In genomic region chr6:30615958-30616810, GRCh38 we compare ENCODE assay signal across 1 cellular context.
TF ChIP-seq lines count a peak whose summit lies in the region.

No MANE protein-coding gene starts in this region.

TF ChIP-seq in HepG2, 621 proteins besides CTCF, POLR2A, EP300 and RAD21 (continued from another document and continues in another):
- TF ChIP-seq ZNF367 (CRISPR knock-in tag; IDR thresholded peaks at IDR 0.05; ENCODE audit: borderline replicate concordance): no peak
- TF ChIP-seq, protein P1, sequence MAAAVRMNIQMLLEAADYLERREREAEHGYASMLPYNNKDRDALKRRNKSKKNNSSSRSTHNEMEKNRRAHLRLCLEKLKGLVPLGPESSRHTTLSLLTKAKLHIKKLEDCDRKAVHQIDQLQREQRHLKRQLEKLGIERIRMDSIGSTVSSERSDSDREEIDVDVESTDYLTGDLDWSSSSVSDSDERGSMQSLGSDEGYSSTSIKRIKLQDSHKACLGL (CRISPR knock-in tag; IDR thresholded peaks at IDR 0.05): no peak
- peak; percentile 38; the same call in 1 of the 2 replicates for TF ChIP-seq ZNF556 (CRISPR knock-in tag; IDR thresholded peaks at IDR 0.05; ENCODE audit: borderline replicate concordance)
- no peak for TF ChIP-seq MTA1 (CRISPR knock-in tag; IDR thresholded peaks at IDR 0.05; ENCODE audit: borderline replicate concordance)
- TF ChIP-seq, protein P2, sequence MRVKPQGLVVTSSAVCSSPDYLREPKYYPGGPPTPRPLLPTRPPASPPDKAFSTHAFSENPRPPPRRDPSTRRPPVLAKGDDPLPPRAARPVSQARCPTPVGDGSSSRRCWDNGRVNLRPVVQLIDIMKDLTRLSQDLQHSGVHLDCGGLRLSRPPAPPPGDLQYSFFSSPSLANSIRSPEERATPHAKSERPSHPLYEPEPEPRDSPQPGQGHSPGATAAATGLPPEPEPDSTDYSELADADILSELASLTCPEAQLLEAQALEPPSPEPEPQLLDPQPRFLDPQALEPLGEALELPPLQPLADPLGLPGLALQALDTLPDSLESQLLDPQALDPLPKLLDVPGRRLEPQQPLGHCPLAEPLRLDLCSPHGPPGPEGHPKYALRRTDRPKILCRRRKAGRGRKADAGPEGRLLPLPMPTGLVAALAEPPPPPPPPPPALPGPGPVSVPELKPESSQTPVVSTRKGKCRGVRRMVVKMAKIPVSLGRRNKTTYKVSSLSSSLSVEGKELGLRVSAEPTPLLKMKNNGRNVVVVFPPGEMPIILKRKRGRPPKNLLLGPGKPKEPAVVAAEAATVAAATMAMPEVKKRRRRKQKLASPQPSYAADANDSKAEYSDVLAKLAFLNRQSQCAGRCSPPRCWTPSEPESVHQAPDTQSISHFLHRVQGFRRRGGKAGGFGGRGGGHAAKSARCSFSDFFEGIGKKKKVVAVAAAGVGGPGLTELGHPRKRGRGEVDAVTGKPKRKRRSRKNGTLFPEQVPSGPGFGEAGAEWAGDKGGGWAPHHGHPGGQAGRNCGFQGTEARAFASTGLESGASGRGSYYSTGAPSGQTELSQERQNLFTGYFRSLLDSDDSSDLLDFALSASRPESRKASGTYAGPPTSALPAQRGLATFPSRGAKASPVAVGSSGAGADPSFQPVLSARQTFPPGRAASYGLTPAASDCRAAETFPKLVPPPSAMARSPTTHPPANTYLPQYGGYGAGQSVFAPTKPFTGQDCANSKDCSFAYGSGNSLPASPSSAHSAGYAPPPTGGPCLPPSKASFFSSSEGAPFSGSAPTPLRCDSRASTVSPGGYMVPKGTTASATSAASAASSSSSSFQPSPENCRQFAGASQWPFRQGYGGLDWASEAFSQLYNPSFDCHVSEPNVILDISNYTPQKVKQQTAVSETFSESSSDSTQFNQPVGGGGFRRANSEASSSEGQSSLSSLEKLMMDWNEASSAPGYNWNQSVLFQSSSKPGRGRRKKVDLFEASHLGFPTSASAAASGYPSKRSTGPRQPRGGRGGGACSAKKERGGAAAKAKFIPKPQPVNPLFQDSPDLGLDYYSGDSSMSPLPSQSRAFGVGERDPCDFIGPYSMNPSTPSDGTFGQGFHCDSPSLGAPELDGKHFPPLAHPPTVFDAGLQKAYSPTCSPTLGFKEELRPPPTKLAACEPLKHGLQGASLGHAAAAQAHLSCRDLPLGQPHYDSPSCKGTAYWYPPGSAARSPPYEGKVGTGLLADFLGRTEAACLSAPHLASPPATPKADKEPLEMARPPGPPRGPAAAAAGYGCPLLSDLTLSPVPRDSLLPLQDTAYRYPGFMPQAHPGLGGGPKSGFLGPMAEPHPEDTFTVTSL (CRISPR knock-in tag; IDR thresholded peaks at IDR 0.05; ENCODE audit: borderline replicate concordance): peak; percentile 38; the same call in 1 of the 2 replicates
- TF ChIP-seq, protein P3, sequence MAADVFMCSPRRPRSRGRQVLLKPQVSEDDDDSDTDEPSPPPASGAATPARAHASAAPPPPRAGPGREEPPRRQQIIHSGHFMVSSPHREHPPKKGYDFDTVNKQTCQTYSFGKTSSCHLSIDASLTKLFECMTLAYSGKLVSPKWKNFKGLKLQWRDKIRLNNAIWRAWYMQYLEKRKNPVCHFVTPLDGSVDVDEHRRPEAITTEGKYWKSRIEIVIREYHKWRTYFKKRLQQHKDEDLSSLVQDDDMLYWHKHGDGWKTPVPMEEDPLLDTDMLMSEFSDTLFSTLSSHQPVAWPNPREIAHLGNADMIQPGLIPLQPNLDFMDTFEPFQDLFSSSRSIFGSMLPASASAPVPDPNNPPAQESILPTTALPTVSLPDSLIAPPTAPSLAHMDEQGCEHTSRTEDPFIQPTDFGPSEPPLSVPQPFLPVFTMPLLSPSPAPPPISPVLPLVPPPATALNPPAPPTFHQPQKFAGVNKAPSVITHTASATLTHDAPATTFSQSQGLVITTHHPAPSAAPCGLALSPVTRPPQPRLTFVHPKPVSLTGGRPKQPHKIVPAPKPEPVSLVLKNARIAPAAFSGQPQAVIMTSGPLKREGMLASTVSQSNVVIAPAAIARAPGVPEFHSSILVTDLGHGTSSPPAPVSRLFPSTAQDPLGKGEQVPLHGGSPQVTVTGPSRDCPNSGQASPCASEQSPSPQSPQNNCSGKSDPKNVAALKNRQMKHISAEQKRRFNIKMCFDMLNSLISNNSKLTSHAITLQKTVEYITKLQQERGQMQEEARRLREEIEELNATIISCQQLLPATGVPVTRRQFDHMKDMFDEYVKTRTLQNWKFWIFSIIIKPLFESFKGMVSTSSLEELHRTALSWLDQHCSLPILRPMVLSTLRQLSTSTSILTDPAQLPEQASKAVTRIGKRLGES (CRISPR knock-in tag; IDR thresholded peaks at IDR 0.05; ENCODE audit: borderline replicate concordance): no peak
- TF ChIP-seq ZC3H13 (CRISPR knock-in tag; IDR thresholded peaks at IDR 0.05): peak; percentile 95
- TF ChIP-seq ZKSCAN1 (IDR thresholded peaks at IDR 0.05; ENCODE audit: low read length): 0 out of 2 replicates have a peak, but pooled peaks have one; percentile 25
- TF ChIP-seq GMEB2 (CRISPR knock-in tag; IDR thresholded peaks at IDR 0.05; ENCODE audit: low read depth): no peak
- no peak for TF ChIP-seq ZNF543 (CRISPR knock-in tag; IDR thresholded peaks at IDR 0.05)
- no peak for TF ChIP-seq POGZ (CRISPR knock-in tag; IDR thresholded peaks at IDR 0.05)
- no peak for TF ChIP-seq SMC3 (IDR thresholded peaks at IDR 0.05; ENCODE audit: low read length)
- TF ChIP-seq, protein P4, sequence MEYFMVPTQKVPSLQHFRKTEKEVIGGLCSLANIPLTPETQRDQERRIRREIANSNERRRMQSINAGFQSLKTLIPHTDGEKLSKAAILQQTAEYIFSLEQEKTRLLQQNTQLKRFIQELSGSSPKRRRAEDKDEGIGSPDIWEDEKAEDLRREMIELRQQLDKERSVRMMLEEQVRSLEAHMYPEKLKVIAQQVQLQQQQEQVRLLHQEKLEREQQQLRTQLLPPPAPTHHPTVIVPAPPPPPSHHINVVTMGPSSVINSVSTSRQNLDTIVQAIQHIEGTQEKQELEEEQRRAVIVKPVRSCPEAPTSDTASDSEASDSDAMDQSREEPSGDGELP (IDR thresholded peaks at IDR 0.05; ENCODE audit: borderline replicate concordance, low read depth): 0 out of 2 replicates have a peak, but pooled peaks have one; percentile 8
- TF ChIP-seq ZC3H4 (CRISPR knock-in tag; IDR thresholded peaks at IDR 0.05; ENCODE audit: borderline replicate concordance): peak; percentile 99
- TF ChIP-seq REST (IDR thresholded peaks at IDR 0.05; ENCODE audit: borderline replicate concordance in 1 of 2, low read depth in 1 of 2, low read length in 2 of 2): 0 out of 4 replicates have a peak, but pooled peaks of 1 of the 2 experiments have one; percentile 17
- no peak for TF ChIP-seq NFATC3 (CRISPR knock-in tag; IDR thresholded peaks at IDR 0.05)
- no peak for TF ChIP-seq GPN1 (CRISPR knock-in tag; IDR thresholded peaks at IDR 0.05; ENCODE audit: borderline replicate concordance)
- no peak; the same call in 1 of the 2 replicates for TF ChIP-seq ZBTB7B (CRISPR knock-in tag; IDR thresholded peaks at IDR 0.05)
- TF ChIP-seq PLRG1 (conservative IDR thresholded peaks at IDR 0.05): no peak
- TF ChIP-seq HNF4A (CRISPR knock-in tag; IDR thresholded peaks at IDR 0.05): no peak
- 0 out of 2 replicates have a peak, but pooled peaks have one; percentile 73 for TF ChIP-seq ZNF749 (CRISPR knock-in tag; IDR thresholded peaks at IDR 0.05; ENCODE audit: borderline replicate concordance)
- peak; percentile 21; the same call in 1 of the 2 replicates for TF ChIP-seq HNF1A (IDR thresholded peaks at IDR 0.05; ENCODE audit: low read depth)
- peak; percentile 43; the same call in 1 of the 2 replicates for TF ChIP-seq HNF1A (CRISPR knock-in tag; IDR thresholded peaks at IDR 0.05; ENCODE audit: borderline replicate concordance)
- TF ChIP-seq ZNF703 (CRISPR knock-in tag; IDR thresholded peaks at IDR 0.05; ENCODE audit: borderline replicate concordance): no peak
- no peak for TF ChIP-seq ZNF281 (CRISPR knock-in tag; IDR thresholded peaks at IDR 0.05; ENCODE audit: borderline replicate concordance)
- TF ChIP-seq NFYC (CRISPR knock-in tag; IDR thresholded peaks at IDR 0.05): no peak
- TF ChIP-seq ZNF207 (IDR thresholded peaks at IDR 0.05; ENCODE audit: borderline replicate concordance): no peak
- peak; percentile 60; the same call in 1 of the 2 replicates for TF ChIP-seq RXRB (CRISPR knock-in tag; IDR thresholded peaks at IDR 0.05; ENCODE audit: borderline replicate concordance)
- TF ChIP-seq ZSCAN31 (CRISPR knock-in tag; IDR thresholded peaks at IDR 0.05; ENCODE audit: low read depth): no peak
- no peak for TF ChIP-seq ZFP41 (CRISPR knock-in tag; IDR thresholded peaks at IDR 0.05; ENCODE audit: borderline replicate concordance)
- TF ChIP-seq ETV6 (CRISPR knock-in tag; conservative IDR thresholded peaks at IDR 0.05): no peak
- TF ChIP-seq RARG (CRISPR knock-in tag; IDR thresholded peaks at IDR 0.05; ENCODE audit: low read depth): no peak
